In the genomic region with DNA sequence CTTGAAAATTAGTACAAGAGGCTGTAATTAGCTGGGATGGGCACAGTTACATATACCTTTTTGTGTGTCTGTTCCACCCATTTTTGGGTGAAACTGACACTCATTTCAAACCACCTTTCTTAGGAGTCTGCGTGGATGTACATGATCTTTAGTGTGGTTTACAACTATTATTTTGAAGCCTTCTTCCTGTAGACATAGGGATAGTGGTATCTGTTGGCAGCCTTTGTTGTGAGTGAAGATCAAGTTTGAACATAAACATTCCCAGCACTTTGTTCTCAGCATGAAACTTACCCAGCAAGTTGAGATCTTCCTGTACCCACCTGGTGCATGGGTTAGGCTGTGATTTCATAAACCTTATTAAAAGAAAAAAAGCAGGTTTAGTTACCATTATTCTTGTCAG, we compare ENCODE assay signal across 8 cellular contexts. TPM values are rescaled to one million over a fixed set of nuclear protein-coding genes. Genes with fewer than 3 reads are reported as not detected.
DNase-seq lines count a peak whose midpoint lies in the region; ATAC-seq and TF ChIP-seq lines count a peak whose summit lies in the region.

No MANE protein-coding gene starts in this region.

- in situ Hi-C loops in astrocyte of the spinal cord (cut with HindIII; ENCODE audit: low sequenced_read_pairs), result no loop called here
- in situ Hi-C loops in transverse colon (cut with MboI; ENCODE audit: low pct_ligation_motif_present in 1 of 4, low pct_unique_long_range_greater_than_20kb in 1 of 4, low sequenced_read_pairs in 3 of 4), result no loop called here

- no peak for TF ChIP-seq CTCF in astrocyte of the spinal cord (IDR thresholded peaks at IDR 0.05; ENCODE audit: low read depth, low read length)
- TF ChIP-seq CTCF in transverse colon (IDR thresholded peaks at IDR 0.05), result no peak

- H3K4me3 ChIP-seq in astrocyte of the spinal cord (ENCODE audit: low read depth, low read length), result peak overlapping the region; percentile 89
- peak overlapping the region in 3 of 4 donors; percentile 70 to 93 (median 81) for H3K4me3 ChIP-seq in transverse colon

- H3K27ac ChIP-seq in transverse colon, result peak overlapping the region; percentile 93 to 98 (median 96)

- peaks cover 18 to 52% (median 43%) of the 10 kb centered on the region in 4 donors for H3K4me1 ChIP-seq in transverse colon

- ATAC-seq in GM18498 (IDR thresholded peaks at IDR 0.05; ENCODE audit: unreplicated experiment), result no peak
- ATAC-seq in HG03280 (IDR thresholded peaks at IDR 0.05; ENCODE audit: unreplicated experiment), result no peak

- H3K27me3 ChIP-seq in transverse colon, result no peaks in the 10 kb centered on the region

- intact Hi-C loops in transverse colon (cut with DNase I; ENCODE audit: low total_unique reads), result no loop called here

- no peak for TF ChIP-seq EP300 in transverse colon (IDR thresholded peaks at IDR 0.05; ENCODE audit: low read depth)

- WGBS in transverse colon (ENCODE audit: low coverage in 1 of 2), 2 donors, result 50 to 80% methylated on average over 1 of the region's 1 CpG

- no peaks in the 10 kb centered on the region for H3K9me3 ChIP-seq in transverse colon

- no peaks in the 10 kb centered on the region for H3K36me3 Mint-ChIP-seq in activated naive CD4-positive, alpha-beta T cell treated with anti-CD3 and anti-CD28 coated beads, Interleukin-2, amount 50 U/mL, for 24 hours

- H3K4me3 Mint-ChIP-seq in activated naive CD4-positive, alpha-beta T cell treated with anti-CD3 and anti-CD28 coated beads, Interleukin-2, amount 50 U/mL, for 24 hours, result peak overlapping the region; percentile 92

- no peaks in the 10 kb centered on the region for H3K27me3 Mint-ChIP-seq in activated naive CD4-positive, alpha-beta T cell treated with anti-CD3 and anti-CD28 coated beads, Interleukin-2, amount 50 U/mL, for 24 hours

- DNase-seq in activated naive CD4-positive, alpha-beta T cell treated with Interleukin-2 at 50 U/mL for 16 hours, result no peak
- DNase-seq in astrocyte of the spinal cord (ENCODE audit: low read depth, low spot score), result no peak
- DNase-seq in left kidney (ENCODE audit: low read depth, low spot score), result peak; percentile 57
- DNase-seq in transverse colon, result no peak
- no peak for DNase-seq in putamen (ENCODE audit: low spot score)

- H3K27ac Mint-ChIP-seq in activated naive CD4-positive, alpha-beta T cell treated with anti-CD3 and anti-CD28 coated beads, Interleukin-2, amount 50 U/mL, for 24 hours, result peak overlapping the region; percentile 76

- H3K36me3 ChIP-seq in transverse colon, result no peaks in the 10 kb centered on the region

- no peaks in the 10 kb centered on the region for H3K9me3 Mint-ChIP-seq in activated naive CD4-positive, alpha-beta T cell treated with anti-CD3 and anti-CD28 coated beads, Interleukin-2, amount 50 U/mL, for 24 hours

- peaks cover 61% of the 10 kb centered on the region for H3K4me1 Mint-ChIP-seq in activated naive CD4-positive, alpha-beta T cell treated with anti-CD3 and anti-CD28 coated beads, Interleukin-2, amount 50 U/mL, for 24 hours

- no peak for TF ChIP-seq POLR2A in transverse colon (IDR thresholded peaks at IDR 0.05)

RNA-seq across cellular contexts. Expression of gene BAG3, which starts 2.0 kb away (rescaled TPM):
- 10 to 100 TPM; 22.5 to 85.7 (median 32.4) TPM for total RNA-seq in transverse colon

RNA-seq across cellular contexts. Expression of gene TIAL1, which starts 56.4 kb away (rescaled TPM):
- 100 to 1,000 TPM in 1 of 4 donors, 10 to 100 TPM in 3; 35.2 to 117 (median 66.7) TPM for total RNA-seq in transverse colon
